ENCODE assay signal across 21 cellular contexts in the genomic region with DNA sequence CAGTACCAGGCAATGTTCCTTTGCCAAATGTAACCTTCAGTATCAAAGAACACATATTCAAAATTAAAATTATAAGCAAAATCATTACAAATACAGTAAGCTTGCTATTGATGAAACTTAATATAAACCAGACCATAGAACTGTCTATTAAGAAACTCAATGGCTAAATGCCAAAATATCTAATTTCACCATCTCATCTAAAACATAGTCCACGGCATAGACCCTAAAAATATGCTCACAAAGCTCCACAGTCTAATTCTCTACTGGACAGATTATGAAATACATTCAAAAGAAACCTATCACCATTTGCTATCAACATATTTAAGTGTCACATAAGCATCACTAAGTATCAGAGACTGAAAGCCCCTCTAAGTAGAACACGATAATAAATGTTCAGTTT.
"Had no signal": no experiment of that assay in that cellular context is flagged by ENCODE, and none has a peak within 500 bp of the region (broad histone marks: within the 10 kb centered on the region; RNA-seq: fewer than 3 reads in every experiment).

No MANE protein-coding gene starts in this region.

- H3K36me3 ChIP-seq: neutrophil, right atrium auricular region, sigmoid colon, stomach, thoracic aorta, transverse colon had no signal

- H3K9me3 ChIP-seq: neutrophil, right atrium auricular region, sigmoid colon, stomach, thoracic aorta, transverse colon had no signal

- H3K4me3 ChIP-seq: right atrium auricular region, sigmoid colon, stomach, thoracic aorta, transverse colon had no signal

- DNase-seq: dermis blood vessel endothelial cell; endodermal cell; erythroblast; foreskin melanocyte; head of caudate nucleus; hypothalamus; islet precursor cell; mammary epithelial cell; naive thymus-derived CD4-positive, alpha-beta T cell; posterior cingulate gyrus; sigmoid colon; small intestine; stimulated activated CD4-positive, alpha-beta T cell treated with anti-CD3 and anti-CD28 coated beads, Interleukin-12 subunit alpha, Interleukin-12 subunit beta, amount 100 ng/mL, for 4 hours; stimulated activated naive CD4-positive, alpha-beta T cell; stomach; substantia nigra; transverse colon had no signal

- H3K27ac ChIP-seq: right atrium auricular region, sigmoid colon had no signal

- ATAC-seq: left lobe of liver; naive thymus-derived CD4-positive, alpha-beta T cell had no signal

- H3K27me3 ChIP-seq: neutrophil, right atrium auricular region, sigmoid colon, stomach, transverse colon had no signal
